ENCODE assay signal across 26 cellular contexts in the genomic region with DNA sequence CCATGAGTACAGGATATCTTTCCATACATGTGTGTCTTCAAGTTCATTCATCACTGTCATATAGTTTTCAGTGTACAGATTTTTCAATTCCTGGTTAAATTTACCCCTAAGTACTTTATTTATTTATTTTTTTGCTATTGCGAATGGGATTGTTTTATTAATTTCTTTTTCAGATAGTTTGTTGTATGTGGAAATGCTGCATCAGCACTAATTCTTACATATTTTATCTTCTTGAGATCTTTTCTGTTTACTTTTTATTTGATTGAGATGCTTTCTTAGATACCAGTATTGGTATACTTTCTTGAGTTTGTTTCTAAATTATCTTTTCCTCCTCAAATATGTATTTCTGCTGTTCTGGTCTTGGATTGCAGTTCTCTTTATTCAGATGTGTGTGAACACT.
"Had no signal": no experiment of that assay in that cellular context is flagged by ENCODE, and none has a peak within 500 bp of the region (broad histone marks: within the 10 kb centered on the region; RNA-seq: fewer than 3 reads in every experiment).

No MANE protein-coding gene starts in this region.

- H3K4me1 ChIP-seq: esophagus squamous epithelium, gastrocnemius medialis, heart right ventricle, left lung, lower lobe of right lung had no signal

- H3K27me3 ChIP-seq: esophagus squamous epithelium, gastrocnemius medialis, heart right ventricle, left lung had no signal

- H3K4me3 ChIP-seq: coronary artery, esophagus squamous epithelium, gastrocnemius medialis, heart right ventricle, left lung, lower lobe of right lung, mucosa of descending colon had no signal

- H3K36me3 ChIP-seq: esophagus squamous epithelium, gastrocnemius medialis, heart right ventricle, left lung, lower lobe of right lung had no signal

- H3K9me3 ChIP-seq: esophagus squamous epithelium, gastrocnemius medialis, heart right ventricle, lower lobe of right lung, mucosa of descending colon had no signal

- ATAC-seq: effector memory CD8-positive, alpha-beta T cell; esophagus mucosa; gastrocnemius medialis; heart right ventricle; left cardiac atrium; left lung; left ventricle myocardium superior; lower lobe of right lung; mucosa of descending colon had no signal

- FAIRE-seq: colon, endometrium, islet of Langerhans, keratinocyte had no signal

- H3K27ac ChIP-seq: coronary artery, epithelial cell of prostate, esophagus squamous epithelium, gastrocnemius medialis, heart right ventricle, left lung, lower lobe of right lung had no signal

- DNase-seq: effector CD8-positive, alpha-beta T cell; effector memory CD8-positive, alpha-beta T cell; endodermal cell; erythroblast; esophagus squamous epithelium; foreskin fibroblast; foreskin melanocyte; gastrocnemius medialis; glutamatergic neuron; head of caudate nucleus; heart right ventricle; hippocampal formation; left cardiac atrium; left lung; left ventricle myocardium superior; lower lobe of right lung; mesenchymal stem cell; mucosa of descending colon; naive B cell had no signal
